ENCODE assay signal across 1 cellular context in genomic region chr16:67834242-67834614, GRCh38.
TF ChIP-seq lines count a peak whose summit lies in the region.

No MANE protein-coding gene starts in this region.

TF ChIP-seq in IMR-90, 13 proteins besides CTCF, POLR2A, EP300 and RAD21 (continued from another document):
- TF ChIP-seq MAZ (IDR thresholded peaks at IDR 0.05; ENCODE audit: borderline replicate concordance, low read depth, low read length) (no peak), NFE2L2 (IDR thresholded peaks at IDR 0.05; ENCODE audit: low read depth, low read length) (no peak), USF2 (IDR thresholded peaks at IDR 0.05; ENCODE audit: low read depth, low read length) (no peak), RCOR1 (IDR thresholded peaks at IDR 0.05; ENCODE audit: insufficient replicate concordance, low read length) (no peak), RFX5 (IDR thresholded peaks at IDR 0.05; ENCODE audit: low read depth, low read length) (no peak), MXI1 (IDR thresholded peaks at IDR 0.05; ENCODE audit: borderline replicate concordance, low read depth, low read length) (no peak)
